In the genomic region with DNA sequence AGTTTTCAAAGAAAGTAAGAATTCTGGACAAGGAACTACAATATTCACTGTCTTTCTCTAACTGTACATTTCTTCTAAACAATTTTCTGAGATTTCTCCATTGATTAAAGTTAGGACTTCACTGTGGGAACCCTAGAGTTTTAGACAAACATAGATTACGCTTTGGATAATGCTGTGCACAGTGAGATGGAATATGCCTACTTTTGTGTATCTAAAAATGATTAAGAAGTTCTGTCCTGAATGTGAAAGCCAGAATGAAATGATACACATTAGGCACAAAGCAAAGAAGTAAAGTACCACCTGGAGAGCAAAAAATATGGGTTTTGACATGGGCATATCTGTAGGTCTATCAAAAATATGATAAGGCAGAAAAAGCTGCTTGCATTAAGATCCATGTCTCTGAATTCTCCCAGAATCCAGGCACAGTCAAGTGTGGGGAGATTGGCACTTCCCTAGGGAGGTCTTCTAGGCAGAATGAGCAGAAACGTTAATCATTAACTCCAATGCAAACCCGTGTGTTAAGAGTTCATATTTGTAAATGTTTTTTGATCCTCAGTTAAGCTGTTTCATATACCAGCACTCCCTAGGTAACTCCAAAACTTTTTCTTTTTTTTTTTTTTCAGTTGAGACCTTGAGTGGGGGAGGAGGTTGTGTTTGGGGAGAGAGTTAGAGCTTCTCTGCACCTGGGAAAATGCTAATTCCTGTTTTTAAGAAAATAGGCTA, we compare ENCODE assay signal across 18 cellular contexts.
DNase-seq lines count a peak whose midpoint lies in the region; ATAC-seq and TF ChIP-seq lines count a peak whose summit lies in the region.
"Had no signal": no experiment of that assay in that cellular context is flagged by ENCODE, and none has a peak within 500 bp of the region (broad histone marks: within the 10 kb centered on the region; RNA-seq: fewer than 3 reads in every experiment).

No MANE protein-coding gene starts in this region.

- intact Hi-C loops in lower lobe of right lung (cut with DNase I), result no loop called here
- intact Hi-C loops in activated T-helper 2 cell treated with anti-CD3 and anti-CD28 coated beads, Interferon-gamma antibody, Interleukin-2, Interleukin-4, amounts not matched to agents 10 μg/mL and 5 μg/mL and 100 μg/mL, durations not matched to agents 14 hours and 24 hours and 36 hours (cut with micrococcal nuclease), result no loop called here

- peaks cover 7% of the 10 kb centered on the region for H3K4me1 ChIP-seq in lower lobe of right lung
- no peaks in the 10 kb centered on the region for H3K4me1 ChIP-seq in CD8-positive, alpha-beta memory T cell (ENCODE audit: insufficient read depth, low read length)

- H3K27ac Mint-ChIP-seq in CD8-positive, alpha-beta memory T cell, result no peak overlapping the region
- H3K27ac Mint-ChIP-seq in activated T-helper 2 cell treated with anti-CD3 and anti-CD28 coated beads, Interferon-gamma antibody, Interleukin-2, Interleukin-4, amounts not matched to agents 10 μg/mL and 5 μg/mL and 100 μg/mL, durations not matched to agents 14 hours and 24 hours and 36 hours, result no peak overlapping the region
- H3K27ac Mint-ChIP-seq: activated CD4-positive, alpha-beta memory T cell treated with anti-CD3 and anti-CD28 coated beads, Interleukin-2, amount 10 ng/mL, durations not matched to agents 7 days and 5 days; activated naive CD8-positive, alpha-beta T cell treated with anti-CD3 and anti-CD28 coated beads for 36 hours had no signal

- no peaks in the 10 kb centered on the region for H3K4me1 Mint-ChIP-seq in CD8-positive, alpha-beta memory T cell
- H3K4me1 Mint-ChIP-seq in activated T-helper 2 cell treated with anti-CD3 and anti-CD28 coated beads, Interferon-gamma antibody, Interleukin-2, Interleukin-4, amounts not matched to agents 10 μg/mL and 5 μg/mL and 100 μg/mL, durations not matched to agents 14 hours and 24 hours and 36 hours (ENCODE audit: low read depth), result no peaks in the 10 kb centered on the region
- H3K4me1 Mint-ChIP-seq: activated CD4-positive, alpha-beta memory T cell treated with anti-CD3 and anti-CD28 coated beads, Interleukin-2, amount 10 ng/mL, durations not matched to agents 7 days and 5 days; activated naive CD8-positive, alpha-beta T cell treated with anti-CD3 and anti-CD28 coated beads for 36 hours had no signal

- no peaks in the 10 kb centered on the region for H3K9me3 Mint-ChIP-seq in CD8-positive, alpha-beta memory T cell
- no peaks in the 10 kb centered on the region for H3K9me3 Mint-ChIP-seq in activated T-helper 2 cell treated with anti-CD3 and anti-CD28 coated beads, Interferon-gamma antibody, Interleukin-2, Interleukin-4, amounts not matched to agents 10 μg/mL and 5 μg/mL and 100 μg/mL, durations not matched to agents 14 hours and 24 hours and 36 hours
- H3K9me3 Mint-ChIP-seq: activated CD4-positive, alpha-beta memory T cell treated with anti-CD3 and anti-CD28 coated beads, Interleukin-2, amount 10 ng/mL, durations not matched to agents 7 days and 5 days; activated naive CD8-positive, alpha-beta T cell treated with anti-CD3 and anti-CD28 coated beads for 36 hours had no signal

- H3K4me3 Mint-ChIP-seq in CD8-positive, alpha-beta memory T cell, result no peak overlapping the region
- no peak overlapping the region for H3K4me3 Mint-ChIP-seq in activated T-helper 2 cell treated with anti-CD3 and anti-CD28 coated beads, Interferon-gamma antibody, Interleukin-2, Interleukin-4, amounts not matched to agents 10 μg/mL and 5 μg/mL and 100 μg/mL, durations not matched to agents 14 hours and 24 hours and 36 hours (ENCODE audit: low read depth)
- H3K4me3 Mint-ChIP-seq: activated CD4-positive, alpha-beta memory T cell treated with anti-CD3 and anti-CD28 coated beads, Interleukin-2, amount 10 ng/mL, durations not matched to agents 7 days and 5 days; activated naive CD8-positive, alpha-beta T cell treated with anti-CD3 and anti-CD28 coated beads for 36 hours had no signal

- no peaks in the 10 kb centered on the region for H3K9me3 ChIP-seq in lower lobe of right lung
- no peaks in the 10 kb centered on the region for H3K9me3 ChIP-seq in CD8-positive, alpha-beta memory T cell (ENCODE audit: low read length)
- H3K9me3 ChIP-seq: BLaER1 treated with 17β-estradiol and CSF1 and Interleukin-3, amounts not matched to agents 10 nM and 100 nM; testis had no signal

- POLR2A ChIA-PET in CD8-positive, alpha-beta memory T cell (lab: Charles Lee), result no interaction called here

- H3K36me3 ChIP-seq in lower lobe of right lung, result no peaks in the 10 kb centered on the region
- no peaks in the 10 kb centered on the region for H3K36me3 ChIP-seq in CD8-positive, alpha-beta memory T cell (ENCODE audit: insufficient read depth, low read length)
- H3K36me3 ChIP-seq: BLaER1 treated with 17β-estradiol and CSF1 and Interleukin-3, amounts not matched to agents 10 nM and 100 nM; WERI-Rb-1 had no signal

- H3K27me3 ChIP-seq in lower lobe of right lung (ENCODE audit: low read depth), result no peaks in the 10 kb centered on the region
- no peaks in the 10 kb centered on the region for H3K27me3 ChIP-seq in CD8-positive, alpha-beta memory T cell (ENCODE audit: insufficient read depth, low read length, poor library complexity, severe bottlenecking)
- H3K27me3 ChIP-seq: BLaER1 treated with 17β-estradiol and CSF1 and Interleukin-3, amounts not matched to agents 10 nM and 100 nM; dorsolateral prefrontal cortex; testis had no signal

- peaks cover 0 to 6% of the 10 kb centered on the region in 2 donors for H3K27me3 Mint-ChIP-seq in CD8-positive, alpha-beta memory T cell
- H3K27me3 Mint-ChIP-seq in activated T-helper 2 cell treated with anti-CD3 and anti-CD28 coated beads, Interferon-gamma antibody, Interleukin-2, Interleukin-4, amounts not matched to agents 10 μg/mL and 5 μg/mL and 100 μg/mL, durations not matched to agents 14 hours and 24 hours and 36 hours (ENCODE audit: low read depth), result no peaks in the 10 kb centered on the region
- H3K27me3 Mint-ChIP-seq: activated CD4-positive, alpha-beta memory T cell treated with anti-CD3 and anti-CD28 coated beads, Interleukin-2, amount 10 ng/mL, durations not matched to agents 7 days and 5 days had no signal

- TF ChIP-seq CTCF in choroid plexus epithelial cell (conservative IDR thresholded peaks at IDR 0.05; ENCODE audit: low read depth, low read length) (no peak), lower lobe of right lung (IDR thresholded peaks at IDR 0.05) (no peak)

- CTCF ChIA-PET in CD8-positive, alpha-beta memory T cell (lab: Charles Lee), result no interaction called here

- no peaks in the 10 kb centered on the region for H3K36me3 Mint-ChIP-seq in CD8-positive, alpha-beta memory T cell
- H3K36me3 Mint-ChIP-seq in activated T-helper 2 cell treated with anti-CD3 and anti-CD28 coated beads, Interferon-gamma antibody, Interleukin-2, Interleukin-4, amounts not matched to agents 10 μg/mL and 5 μg/mL and 100 μg/mL, durations not matched to agents 14 hours and 24 hours and 36 hours (ENCODE audit: low read depth), result no peaks in the 10 kb centered on the region
- H3K36me3 Mint-ChIP-seq: activated naive CD8-positive, alpha-beta T cell treated with anti-CD3 and anti-CD28 coated beads for 36 hours had no signal

- H3K4me3 ChIP-seq in choroid plexus epithelial cell (ENCODE audit: low read depth, low read length) (no peak overlapping the region), lower lobe of right lung (no peak overlapping the region)
- H3K4me3 ChIP-seq in CD8-positive, alpha-beta memory T cell (ENCODE audit: low read length), result no peak overlapping the region
- H3K4me3 ChIP-seq: BLaER1 treated with 17β-estradiol and CSF1 and Interleukin-3, amounts not matched to agents 10 nM and 100 nM; dorsolateral prefrontal cortex; skin epidermis; testis had no signal

- ATAC-seq in lower lobe of right lung (peak; percentile 59 to 80), GM19395 (IDR thresholded peaks at IDR 0.05; ENCODE audit: unreplicated experiment) (no peak), HG03280 (IDR thresholded peaks at IDR 0.05; ENCODE audit: unreplicated experiment) (no peak)

- DNase-seq in HuH-7.5 (ENCODE audit: low spot score) (peak; percentile 18), choroid plexus epithelial cell (ENCODE audit: low read depth) (peak; percentile 17), lower lobe of right lung (no peak)
- no peak for DNase-seq in CD8-positive, alpha-beta memory T cell
- no peak for DNase-seq in activated T-helper 2 cell treated with anti-CD3 and anti-CD28 coated beads, Interferon-gamma antibody, Interleukin-2, Interleukin-4, amounts not matched to agents 10 μg/mL and 5 μg/mL and 100 μg/mL, durations not matched to agents 14 hours and 24 hours and 36 hours (ENCODE audit: low spot score)
- DNase-seq: activated CD4-positive, alpha-beta memory T cell treated with anti-CD3 and anti-CD28 coated beads, Interleukin-2, amount 10 ng/mL, durations not matched to agents 7 days and 5 days; activated naive CD8-positive, alpha-beta T cell treated with anti-CD3 and anti-CD28 coated beads for 36 hours; activated T-cell treated with anti-CD3 and anti-CD28 coated beads, Interleukin-2, amount 50 U/mL, for 48 hours; DMS79 treated with DMSO at 0.1 percent for 48 hours; dorsolateral prefrontal cortex; glutamatergic neuron; NCI-H2227 treated with DMSO at 0.1 percent for 48 hours; testis; WERI-Rb-1 had no signal

- H3K27ac ChIP-seq in lower lobe of right lung, result no peak overlapping the region
- H3K27ac ChIP-seq in CD8-positive, alpha-beta memory T cell (ENCODE audit: low read depth, low read length), result no peak overlapping the region
- H3K27ac ChIP-seq: BLaER1 treated with 17β-estradiol and CSF1 and Interleukin-3, amounts not matched to agents 10 nM and 100 nM; dorsolateral prefrontal cortex; skin epidermis; testis; WERI-Rb-1 had no signal

Comparison
In these comparisons a context has a peak if more than half of its experiments do, and no peak if none do; other contexts are left out.
1. DNase-seq: peak in HuH-7.5 (single experiment) and choroid plexus epithelial cell (single experiment); none in lower lobe of right lung (single experiment), CD8-positive, alpha-beta memory T cell (0 of 5) and activated T-helper 2 cell treated with anti-CD3 and anti-CD28 coated beads, Interferon-gamma antibody, Interleukin-2, Interleukin-4, amounts not matched to agents 10 μg/mL and 5 μg/mL and 100 μg/mL, durations not matched to agents 14 hours and 24 hours and 36 hours (single experiment).
2. ATAC-seq: peak in lower lobe of right lung (2 of 2); none in GM19395 (single experiment) and HG03280 (single experiment).